1 cellular context compared by ENCODE assay signal in the genomic region with DNA sequence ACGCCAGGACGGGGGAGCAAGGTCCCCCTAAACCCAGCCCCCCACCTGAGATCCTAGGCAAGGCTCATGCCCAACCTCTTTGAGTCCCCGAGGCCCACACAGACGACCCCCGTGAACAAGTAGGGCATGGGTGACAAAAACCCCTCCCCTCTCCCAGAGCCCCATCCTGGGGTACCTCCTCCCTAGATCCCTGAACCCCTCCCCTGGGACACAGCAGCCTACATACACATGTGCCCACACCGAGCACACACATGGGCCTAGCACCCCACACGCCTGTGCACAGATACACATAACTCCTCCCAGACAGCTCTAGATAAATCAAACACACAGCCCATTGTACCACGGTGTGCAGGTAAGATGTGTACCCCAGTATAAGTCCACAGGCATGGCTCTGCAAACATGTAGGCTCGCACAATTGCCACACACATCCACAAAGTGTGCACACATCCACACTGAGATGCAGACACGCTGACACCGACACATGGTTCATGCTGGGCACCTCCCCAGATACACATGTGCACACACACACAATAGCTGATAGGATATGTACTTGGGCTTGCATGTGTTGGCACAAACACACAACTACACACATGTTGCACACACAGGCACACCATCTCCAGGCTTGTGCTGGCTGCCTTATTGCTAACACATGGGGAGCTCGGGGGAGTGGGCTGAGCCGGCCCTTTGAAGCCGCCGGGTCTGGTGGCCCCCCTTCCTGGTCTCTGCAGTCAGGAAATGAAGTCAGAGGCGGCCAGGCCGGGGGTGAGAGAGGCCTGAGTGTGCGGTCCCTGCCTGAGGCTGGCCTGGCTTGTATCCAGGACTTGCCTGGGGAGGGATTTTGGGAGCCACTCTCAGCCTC.
A peak's percentile ranks its signal among the peaks of the same experiment; 100 is the strongest.
TF ChIP-seq lines count a peak whose summit lies in the region.

No MANE protein-coding gene starts in this region.

TF ChIP-seq in HepG2, 621 proteins besides CTCF, POLR2A, EP300 and RAD21 (continued from another document and continues in another):
- TF ChIP-seq, protein P1, sequence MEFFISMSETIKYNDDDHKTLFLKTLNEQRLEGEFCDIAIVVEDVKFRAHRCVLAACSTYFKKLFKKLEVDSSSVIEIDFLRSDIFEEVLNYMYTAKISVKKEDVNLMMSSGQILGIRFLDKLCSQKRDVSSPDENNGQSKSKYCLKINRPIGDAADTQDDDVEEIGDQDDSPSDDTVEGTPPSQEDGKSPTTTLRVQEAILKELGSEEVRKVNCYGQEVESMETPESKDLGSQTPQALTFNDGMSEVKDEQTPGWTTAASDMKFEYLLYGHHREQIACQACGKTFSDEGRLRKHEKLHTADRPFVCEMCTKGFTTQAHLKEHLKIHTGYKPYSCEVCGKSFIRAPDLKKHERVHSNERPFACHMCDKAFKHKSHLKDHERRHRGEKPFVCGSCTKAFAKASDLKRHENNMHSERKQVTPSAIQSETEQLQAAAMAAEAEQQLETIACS (CRISPR knock-in tag; IDR thresholded peaks at IDR 0.05), result no peak
- no peak for TF ChIP-seq ZEB1 (IDR thresholded peaks at IDR 0.05; ENCODE audit: insufficient replicate concordance, low read depth)
- no peak for TF ChIP-seq TP53 (CRISPR knock-in tag; conservative IDR thresholded peaks at IDR 0.05)
- no peak for TF ChIP-seq RORA (CRISPR knock-in tag; IDR thresholded peaks at IDR 0.05)
- 0 out of 2 replicates have a peak, but pooled peaks have one; percentile 22 for TF ChIP-seq ZNF772 (CRISPR knock-in tag; IDR thresholded peaks at IDR 0.05)
- no peak for TF ChIP-seq ARHGAP35 (CRISPR knock-in tag; IDR thresholded peaks at IDR 0.05; ENCODE audit: borderline replicate concordance)
- TF ChIP-seq PHF5A (CRISPR knock-in tag; IDR thresholded peaks at IDR 0.05; ENCODE audit: low read depth, unreplicated experiment), result no peak
- TF ChIP-seq ZNF251 (CRISPR knock-in tag; IDR thresholded peaks at IDR 0.05), result no peak
- TF ChIP-seq, protein P2, sequence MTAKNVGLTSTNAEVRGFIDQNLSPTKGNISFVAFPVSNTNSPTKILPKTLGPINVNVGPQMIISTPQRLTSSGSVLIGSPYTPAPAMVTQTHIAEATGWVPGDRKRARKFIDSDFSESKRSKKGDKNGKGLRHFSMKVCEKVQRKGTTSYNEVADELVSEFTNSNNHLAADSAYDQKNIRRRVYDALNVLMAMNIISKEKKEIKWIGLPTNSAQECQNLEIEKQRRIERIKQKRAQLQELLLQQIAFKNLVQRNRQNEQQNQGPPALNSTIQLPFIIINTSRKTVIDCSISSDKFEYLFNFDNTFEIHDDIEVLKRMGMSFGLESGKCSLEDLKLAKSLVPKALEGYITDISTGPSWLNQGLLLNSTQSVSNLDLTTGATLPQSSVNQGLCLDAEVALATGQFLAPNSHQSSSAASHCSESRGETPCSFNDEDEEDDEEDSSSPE (CRISPR knock-in tag; IDR thresholded peaks at IDR 0.05), result no peak
- TF ChIP-seq ZBTB1 (CRISPR knock-in tag; IDR thresholded peaks at IDR 0.05; ENCODE audit: borderline replicate concordance), result no peak
- TF ChIP-seq, protein P3, sequence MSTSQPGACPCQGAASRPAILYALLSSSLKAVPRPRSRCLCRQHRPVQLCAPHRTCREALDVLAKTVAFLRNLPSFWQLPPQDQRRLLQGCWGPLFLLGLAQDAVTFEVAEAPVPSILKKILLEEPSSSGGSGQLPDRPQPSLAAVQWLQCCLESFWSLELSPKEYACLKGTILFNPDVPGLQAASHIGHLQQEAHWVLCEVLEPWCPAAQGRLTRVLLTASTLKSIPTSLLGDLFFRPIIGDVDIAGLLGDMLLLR (CRISPR knock-in tag; IDR thresholded peaks at IDR 0.05), result no peak
- TF ChIP-seq, protein P4, sequence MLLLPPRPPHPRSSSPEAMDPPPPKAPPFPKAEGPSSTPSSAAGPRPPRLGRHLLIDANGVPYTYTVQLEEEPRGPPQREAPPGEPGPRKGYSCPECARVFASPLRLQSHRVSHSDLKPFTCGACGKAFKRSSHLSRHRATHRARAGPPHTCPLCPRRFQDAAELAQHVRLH (CRISPR knock-in tag; IDR thresholded peaks at IDR 0.05; ENCODE audit: borderline replicate concordance, low read depth), result peak; percentile 17; the same call in 1 of the 2 replicates
- TF ChIP-seq ZSCAN25 (CRISPR knock-in tag; IDR thresholded peaks at IDR 0.05), result peak; percentile 65; the same call in 1 of the 2 replicates
- peak; percentile 27; the same call in 1 of the 2 replicates for TF ChIP-seq ZBTB38 (CRISPR knock-in tag; IDR thresholded peaks at IDR 0.05)
- TF ChIP-seq, protein P5, sequence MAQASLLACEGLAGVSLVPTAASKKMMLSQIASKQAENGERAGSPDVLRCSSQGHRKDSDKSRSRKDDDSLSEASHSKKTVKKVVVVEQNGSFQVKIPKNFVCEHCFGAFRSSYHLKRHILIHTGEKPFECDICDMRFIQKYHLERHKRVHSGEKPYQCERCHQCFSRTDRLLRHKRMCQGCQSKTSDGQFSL (CRISPR knock-in tag; IDR thresholded peaks at IDR 0.05), result no peak
- TF ChIP-seq, protein P6, sequence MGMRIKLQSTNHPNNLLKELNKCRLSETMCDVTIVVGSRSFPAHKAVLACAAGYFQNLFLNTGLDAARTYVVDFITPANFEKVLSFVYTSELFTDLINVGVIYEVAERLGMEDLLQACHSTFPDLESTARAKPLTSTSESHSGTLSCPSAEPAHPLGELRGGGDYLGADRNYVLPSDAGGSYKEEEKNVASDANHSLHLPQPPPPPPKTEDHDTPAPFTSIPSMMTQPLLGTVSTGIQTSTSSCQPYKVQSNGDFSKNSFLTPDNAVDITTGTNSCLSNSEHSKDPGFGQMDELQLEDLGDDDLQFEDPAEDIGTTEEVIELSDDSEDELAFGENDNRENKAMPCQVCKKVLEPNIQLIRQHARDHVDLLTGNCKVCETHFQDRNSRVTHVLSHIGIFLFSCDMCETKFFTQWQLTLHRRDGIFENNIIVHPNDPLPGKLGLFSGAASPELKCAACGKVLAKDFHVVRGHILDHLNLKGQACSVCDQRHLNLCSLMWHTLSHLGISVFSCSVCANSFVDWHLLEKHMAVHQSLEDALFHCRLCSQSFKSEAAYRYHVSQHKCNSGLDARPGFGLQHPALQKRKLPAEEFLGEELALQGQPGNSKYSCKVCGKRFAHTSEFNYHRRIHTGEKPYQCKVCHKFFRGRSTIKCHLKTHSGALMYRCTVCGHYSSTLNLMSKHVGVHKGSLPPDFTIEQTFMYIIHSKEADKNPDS (CRISPR knock-in tag; IDR thresholded peaks at IDR 0.05), result no peak
- TF ChIP-seq, protein P7, sequence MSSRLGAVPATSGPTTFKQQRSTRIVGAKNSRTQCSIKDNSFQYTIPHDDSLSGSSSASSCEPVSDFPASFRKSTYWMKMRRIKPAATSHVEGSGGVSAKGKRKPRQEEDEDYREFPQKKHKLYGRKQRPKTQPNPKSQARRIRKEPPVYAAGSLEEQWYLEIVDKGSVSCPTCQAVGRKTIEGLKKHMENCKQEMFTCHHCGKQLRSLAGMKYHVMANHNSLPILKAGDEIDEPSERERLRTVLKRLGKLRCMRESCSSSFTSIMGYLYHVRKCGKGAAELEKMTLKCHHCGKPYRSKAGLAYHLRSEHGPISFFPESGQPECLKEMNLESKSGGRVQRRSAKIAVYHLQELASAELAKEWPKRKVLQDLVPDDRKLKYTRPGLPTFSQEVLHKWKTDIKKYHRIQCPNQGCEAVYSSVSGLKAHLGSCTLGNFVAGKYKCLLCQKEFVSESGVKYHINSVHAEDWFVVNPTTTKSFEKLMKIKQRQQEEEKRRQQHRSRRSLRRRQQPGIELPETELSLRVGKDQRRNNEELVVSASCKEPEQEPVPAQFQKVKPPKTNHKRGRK (CRISPR knock-in tag; IDR thresholded peaks at IDR 0.05), result no peak
- TF ChIP-seq ZNF460 (CRISPR knock-in tag; IDR thresholded peaks at IDR 0.05; ENCODE audit: borderline replicate concordance), result no peak
- no peak for TF ChIP-seq ZNF589 (CRISPR knock-in tag; conservative IDR thresholded peaks at IDR 0.05)
- TF ChIP-seq MLLT10 (CRISPR knock-in tag; IDR thresholded peaks at IDR 0.05), result no peak
- no peak for TF ChIP-seq YEATS2 (CRISPR knock-in tag; IDR thresholded peaks at IDR 0.05; ENCODE audit: borderline replicate concordance)
- TF ChIP-seq ELF3 (CRISPR knock-in tag; IDR thresholded peaks at IDR 0.05), result no peak
- 0 out of 2 replicates have a peak, but pooled peaks have one; percentile 39 for TF ChIP-seq ELF4 (CRISPR knock-in tag; IDR thresholded peaks at IDR 0.05; ENCODE audit: borderline replicate concordance)
- no peak for TF ChIP-seq RNF2 (conservative IDR thresholded peaks at IDR 0.05; ENCODE audit: low read depth)
- peak; percentile 40 for TF ChIP-seq ZBTB7A (CRISPR knock-in tag; IDR thresholded peaks at IDR 0.05)
- no peak for TF ChIP-seq PAWR (CRISPR knock-in tag; IDR thresholded peaks at IDR 0.05; ENCODE audit: borderline replicate concordance)
- TF ChIP-seq GATA4 (IDR thresholded peaks at IDR 0.05; ENCODE audit: borderline replicate concordance, low read depth), result no peak
- TF ChIP-seq HOXA5 (CRISPR knock-in tag; IDR thresholded peaks at IDR 0.05), result no peak
- TF ChIP-seq, protein P8, sequence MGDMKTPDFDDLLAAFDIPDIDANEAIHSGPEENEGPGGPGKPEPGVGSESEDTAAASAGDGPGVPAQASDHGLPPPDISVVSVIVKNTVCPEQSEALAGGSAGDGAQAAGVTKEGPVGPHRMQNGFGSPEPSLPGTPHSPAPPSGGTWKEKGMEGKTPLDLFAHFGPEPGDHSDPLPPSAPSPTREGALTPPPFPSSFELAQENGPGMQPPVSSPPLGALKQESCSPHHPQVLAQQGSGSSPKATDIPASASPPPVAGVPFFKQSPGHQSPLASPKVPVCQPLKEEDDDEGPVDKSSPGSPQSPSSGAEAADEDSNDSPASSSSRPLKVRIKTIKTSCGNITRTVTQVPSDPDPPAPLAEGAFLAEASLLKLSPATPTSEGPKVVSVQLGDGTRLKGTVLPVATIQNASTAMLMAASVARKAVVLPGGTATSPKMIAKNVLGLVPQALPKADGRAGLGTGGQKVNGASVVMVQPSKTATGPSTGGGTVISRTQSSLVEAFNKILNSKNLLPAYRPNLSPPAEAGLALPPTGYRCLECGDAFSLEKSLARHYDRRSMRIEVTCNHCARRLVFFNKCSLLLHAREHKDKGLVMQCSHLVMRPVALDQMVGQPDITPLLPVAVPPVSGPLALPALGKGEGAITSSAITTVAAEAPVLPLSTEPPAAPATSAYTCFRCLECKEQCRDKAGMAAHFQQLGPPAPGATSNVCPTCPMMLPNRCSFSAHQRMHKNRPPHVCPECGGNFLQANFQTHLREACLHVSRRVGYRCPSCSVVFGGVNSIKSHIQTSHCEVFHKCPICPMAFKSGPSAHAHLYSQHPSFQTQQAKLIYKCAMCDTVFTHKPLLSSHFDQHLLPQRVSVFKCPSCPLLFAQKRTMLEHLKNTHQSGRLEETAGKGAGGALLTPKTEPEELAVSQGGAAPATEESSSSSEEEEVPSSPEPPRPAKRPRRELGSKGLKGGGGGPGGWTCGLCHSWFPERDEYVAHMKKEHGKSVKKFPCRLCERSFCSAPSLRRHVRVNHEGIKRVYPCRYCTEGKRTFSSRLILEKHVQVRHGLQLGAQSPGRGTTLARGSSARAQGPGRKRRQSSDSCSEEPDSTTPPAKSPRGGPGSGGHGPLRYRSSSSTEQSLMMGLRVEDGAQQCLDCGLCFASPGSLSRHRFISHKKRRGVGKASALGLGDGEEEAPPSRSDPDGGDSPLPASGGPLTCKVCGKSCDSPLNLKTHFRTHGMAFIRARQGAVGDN (CRISPR knock-in tag; IDR thresholded peaks at IDR 0.05), result peak; percentile 82
- no peak for TF ChIP-seq ZSCAN21 (CRISPR knock-in tag; IDR thresholded peaks at IDR 0.05; ENCODE audit: borderline replicate concordance)
- TF ChIP-seq, protein P9, sequence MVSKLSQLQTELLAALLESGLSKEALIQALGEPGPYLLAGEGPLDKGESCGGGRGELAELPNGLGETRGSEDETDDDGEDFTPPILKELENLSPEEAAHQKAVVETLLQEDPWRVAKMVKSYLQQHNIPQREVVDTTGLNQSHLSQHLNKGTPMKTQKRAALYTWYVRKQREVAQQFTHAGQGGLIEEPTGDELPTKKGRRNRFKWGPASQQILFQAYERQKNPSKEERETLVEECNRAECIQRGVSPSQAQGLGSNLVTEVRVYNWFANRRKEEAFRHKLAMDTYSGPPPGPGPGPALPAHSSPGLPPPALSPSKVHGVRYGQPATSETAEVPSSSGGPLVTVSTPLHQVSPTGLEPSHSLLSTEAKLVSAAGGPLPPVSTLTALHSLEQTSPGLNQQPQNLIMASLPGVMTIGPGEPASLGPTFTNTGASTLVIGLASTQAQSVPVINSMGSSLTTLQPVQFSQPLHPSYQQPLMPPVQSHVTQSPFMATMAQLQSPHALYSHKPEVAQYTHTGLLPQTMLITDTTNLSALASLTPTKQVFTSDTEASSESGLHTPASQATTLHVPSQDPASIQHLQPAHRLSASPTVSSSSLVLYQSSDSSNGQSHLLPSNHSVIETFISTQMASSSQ (IDR thresholded peaks at IDR 0.05; ENCODE audit: low read depth), result no peak
- TF ChIP-seq, protein P9 (CRISPR knock-in tag; IDR thresholded peaks at IDR 0.05; ENCODE audit: borderline replicate concordance), result no peak
- no peak for TF ChIP-seq HHEX (CRISPR knock-in tag; IDR thresholded peaks at IDR 0.05)
- TF ChIP-seq ZNF501 (CRISPR knock-in tag; IDR thresholded peaks at IDR 0.05), result no peak
- no peak for TF ChIP-seq ZNF234 (CRISPR knock-in tag; conservative IDR thresholded peaks at IDR 0.05)
- TF ChIP-seq ZNF879 (CRISPR knock-in tag; IDR thresholded peaks at IDR 0.05), result no peak
- TF ChIP-seq RFX3 (CRISPR knock-in tag; IDR thresholded peaks at IDR 0.05), result no peak
- no peak for TF ChIP-seq SMARCC2 (IDR thresholded peaks at IDR 0.05)
- no peak for TF ChIP-seq ZNF282 (IDR thresholded peaks at IDR 0.05; ENCODE audit: partially characterized antibody)
- TF ChIP-seq ZNF546 (CRISPR knock-in tag; conservative IDR thresholded peaks at IDR 0.05), result no peak
- TF ChIP-seq ISL2 (CRISPR knock-in tag; IDR thresholded peaks at IDR 0.05), result no peak
- no peak for TF ChIP-seq ZNF749 (CRISPR knock-in tag; IDR thresholded peaks at IDR 0.05; ENCODE audit: borderline replicate concordance)
- TF ChIP-seq MAFG (CRISPR knock-in tag; IDR thresholded peaks at IDR 0.05), result no peak
- TF ChIP-seq ZNF180 (CRISPR knock-in tag; IDR thresholded peaks at IDR 0.05; ENCODE audit: borderline replicate concordance, low read depth), result no peak
- TF ChIP-seq, protein P10, sequence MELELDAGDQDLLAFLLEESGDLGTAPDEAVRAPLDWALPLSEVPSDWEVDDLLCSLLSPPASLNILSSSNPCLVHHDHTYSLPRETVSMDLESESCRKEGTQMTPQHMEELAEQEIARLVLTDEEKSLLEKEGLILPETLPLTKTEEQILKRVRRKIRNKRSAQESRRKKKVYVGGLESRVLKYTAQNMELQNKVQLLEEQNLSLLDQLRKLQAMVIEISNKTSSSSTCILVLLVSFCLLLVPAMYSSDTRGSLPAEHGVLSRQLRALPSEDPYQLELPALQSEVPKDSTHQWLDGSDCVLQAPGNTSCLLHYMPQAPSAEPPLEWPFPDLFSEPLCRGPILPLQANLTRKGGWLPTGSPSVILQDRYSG (CRISPR knock-in tag; IDR thresholded peaks at IDR 0.05), result no peak
- no peak for TF ChIP-seq ZNF224 (CRISPR knock-in tag; IDR thresholded peaks at IDR 0.05)
- TF ChIP-seq MAFF (IDR thresholded peaks at IDR 0.05; ENCODE audit: low read depth, low read length), result no peak
- TF ChIP-seq MEF2D (CRISPR knock-in tag; IDR thresholded peaks at IDR 0.05), result no peak
